26 cellular contexts compared by ENCODE assay signal in genomic region chr4:2451036-2451520, GRCh38. TPM values are rescaled to one million over a fixed set of nuclear protein-coding genes. Genes with fewer than 3 reads are reported as not detected.
"Had no signal": no experiment of that assay in that cellular context is flagged by ENCODE, and none has a peak within 500 bp of the region (broad histone marks: within the 10 kb centered on the region; RNA-seq: fewer than 3 reads in every experiment).

No MANE protein-coding gene starts in this region.

- H3K27me3 Mint-ChIP-seq: central memory CD8-positive, alpha-beta T cell; effector memory CD8-positive, alpha-beta T cell; naive thymus-derived CD4-positive, alpha-beta T cell; stimulated activated memory B cell treated with anti-CD40 and anti-IgM and Interleukin-4, amounts not matched to agents 10 μg/mL and 1 μg/mL and 100 μg/mL, for 72 hours had no signal

- H3K27me3 ChIP-seq: esophagus squamous epithelium, neutrophil, stomach, transverse colon had no signal

- H3K36me3 Mint-ChIP-seq: naive thymus-derived CD4-positive, alpha-beta T cell; stimulated activated memory B cell treated with anti-CD40 and anti-IgM and Interleukin-4, amounts not matched to agents 10 μg/mL and 1 μg/mL and 100 μg/mL, for 72 hours had no signal

- H3K4me1 Mint-ChIP-seq: central memory CD8-positive, alpha-beta T cell; naive thymus-derived CD4-positive, alpha-beta T cell; stimulated activated memory B cell treated with anti-CD40 and anti-IgM and Interleukin-4, amounts not matched to agents 10 μg/mL and 1 μg/mL and 100 μg/mL, for 72 hours had no signal

- H3K36me3 ChIP-seq: esophagus squamous epithelium, gastroesophageal sphincter, neutrophil, stomach, thoracic aorta, transverse colon had no signal

- H3K27ac Mint-ChIP-seq: dendritic cell treated with granulocyte-macrophage colony-stimulating factor and Interleukin-4, amounts not matched to agents 40 ng/mL and 50 ng/mL, for 4 days; effector memory CD8-positive, alpha-beta T cell; nephron progenitor cell; stimulated activated memory B cell treated with anti-CD40 and anti-IgM and Interleukin-4, amounts not matched to agents 10 μg/mL and 1 μg/mL and 100 μg/mL, for 72 hours had no signal

- DNase-seq: effector memory CD8-positive, alpha-beta T cell; esophagus squamous epithelium; foreskin fibroblast; glutamatergic neuron; left colon; left ventricle myocardium superior; mesendoderm; naive thymus-derived CD4-positive, alpha-beta T cell; nephron progenitor cell; stimulated activated CD4-positive, alpha-beta T cell treated with anti-CD3 and anti-CD28 coated beads, Interleukin-4, amount 100 ng/mL, for 1 hour; stimulated activated CD8-positive, alpha-beta memory T cell treated with anti-CD3 and anti-CD28 coated beads, Interleukin-4, amount 100 ng/mL, for 48 hours; stomach; substantia nigra; transverse colon had no signal

- H3K4me3 Mint-ChIP-seq: central memory CD8-positive, alpha-beta T cell; dendritic cell treated with granulocyte-macrophage colony-stimulating factor and Interleukin-4, amounts not matched to agents 40 ng/mL and 50 ng/mL, for 4 days; effector memory CD8-positive, alpha-beta T cell; naive thymus-derived CD4-positive, alpha-beta T cell; nephron progenitor cell; stimulated activated memory B cell treated with anti-CD40 and anti-IgM and Interleukin-4, amounts not matched to agents 10 μg/mL and 1 μg/mL and 100 μg/mL, for 72 hours had no signal

- H3K9me3 Mint-ChIP-seq: central memory CD8-positive, alpha-beta T cell; dendritic cell treated with granulocyte-macrophage colony-stimulating factor and Interleukin-4, amounts not matched to agents 40 ng/mL and 50 ng/mL, for 4 days; effector memory CD8-positive, alpha-beta T cell; naive thymus-derived CD4-positive, alpha-beta T cell; nephron progenitor cell; stimulated activated memory B cell treated with anti-CD40 and anti-IgM and Interleukin-4, amounts not matched to agents 10 μg/mL and 1 μg/mL and 100 μg/mL, for 72 hours had no signal

- H3K4me3 ChIP-seq: esophagus squamous epithelium, gastroesophageal sphincter, smooth muscle cell, stomach, thoracic aorta, transverse colon had no signal

RNA-seq across cellular contexts. Expression of gene CFAP99, which starts 32.3 kb away (rescaled TPM):
- total RNA-seq: gastroesophageal sphincter, kidney epithelial cell, left ventricle myocardium superior, lung microvascular endothelial cell, osteocyte, right cardiac atrium, smooth muscle cell, thoracic aorta, urinary bladder had no signal
